In genomic region chr16:57723170-57723569, GRCh38 we compare ENCODE assay signal across 15 cellular contexts. TPM values are rescaled to one million over a fixed set of nuclear protein-coding genes. Genes with fewer than 3 reads are reported as not detected.
DNase-seq lines count a peak whose midpoint lies in the region; ATAC-seq, FAIRE-seq and TF ChIP-seq lines count a peak whose summit lies in the region.
"Had no signal": no experiment of that assay in that cellular context is flagged by ENCODE, and none has a peak within 500 bp of the region (broad histone marks: within the 10 kb centered on the region; RNA-seq: fewer than 3 reads in every experiment).

No MANE protein-coding gene starts in this region.

- H2AK5ac ChIP-seq in H1 (ENCODE audit: low read depth, low read length) (no peak overlapping the region), mesendoderm (ENCODE audit: low read length) (no peak overlapping the region)

- H3K9ac ChIP-seq in H1 (replicated peaks in 1 of 4; ENCODE audit: extremely low read depth in 1 of 4, low read depth in 3 of 4, low read length in 3 of 4) (no peak overlapping the region), mesendoderm (ENCODE audit: low read length) (no peak overlapping the region)

- no peak overlapping the region for H4K8ac ChIP-seq in H1 (ENCODE audit: extremely low read depth, insufficient read depth, low read length)
- no peak overlapping the region for H4K8ac ChIP-seq in mesendoderm (ENCODE audit: low read depth, low read length)

- no peaks in the 10 kb centered on the region for H3K4me1 ChIP-seq in H1 (replicated peaks in 1 of 4; ENCODE audit: control insufficient read depth in 3 of 4, insufficient read depth in 4 of 4, low read length in 3 of 4)
- H3K4me1 ChIP-seq in mesendoderm (ENCODE audit: control insufficient read depth, low read depth, low read length): no peaks in the 10 kb centered on the region
- H3K4me1 ChIP-seq: heart right ventricle, sigmoid colon, transverse colon had no signal

- DNase-seq in D721Med (ENCODE audit: insufficient read length, low spot score) (no peak), NCI-H69 (lab: John Stamatoyannopoulos, UW) (peak; percentile 1), H1 (ENCODE audit: low read depth in 1 of 2, low spot score in 2 of 2) (peak in 1 of 2 experiments; percentile 77), mesendoderm (peak; percentile 61), NCI-H2107 treated with DMSO at 0.1 percent for 48 hours (lab: John Stamatoyannopoulos, UW; ENCODE audit: unreplicated experiment) (no peak)
- DNase-seq: activated CD4-positive, alpha-beta memory T cell treated with anti-CD3 and anti-CD28 coated beads, Interleukin-2, amount 10 ng/mL, durations not matched to agents 7 days and 5 days; activated naive CD4-positive, alpha-beta T cell treated with Interleukin-2 at 50 U/mL for 16 hours; heart right ventricle; NCI-H446 treated with DMSO at 0.1 percent for 48 hours; sigmoid colon; transverse colon had no signal

- H2BK12ac ChIP-seq in H1 (ENCODE audit: low read depth, low read length): no peak overlapping the region

- H3K4me2 ChIP-seq in H1 (ENCODE audit: insufficient read depth in 1 of 2, low read depth in 2 of 2, low read length in 2 of 2) (no peak overlapping the region), mesendoderm (ENCODE audit: low read length) (no peak overlapping the region)

- H3K4me3 ChIP-seq in H1 (ENCODE audit: extremely low read depth in 1 of 4, insufficient read depth in 2 of 4, low read depth in 3 of 4, low read length in 4 of 4) (no peak overlapping the region), mesendoderm (ENCODE audit: low read length) (no peak overlapping the region)
- H3K4me3 ChIP-seq: heart right ventricle, sigmoid colon, SK-N-MC, transverse colon had no signal

- FAIRE-seq in D721Med (lab: Jason Lieb, UNC): no peak
- FAIRE-seq in H1 (lab: Jason Lieb, UNC): no peak

- H3K79me1 ChIP-seq in H1 (ENCODE audit: low read depth, low read length) (no peaks in the 10 kb centered on the region), mesendoderm (ENCODE audit: low read length) (no peaks in the 10 kb centered on the region)

- H4K5ac ChIP-seq in H1 (ENCODE audit: insufficient read length, low read depth, low read length) (no peak overlapping the region), mesendoderm (ENCODE audit: low read length) (no peak overlapping the region)

- H2BK5ac ChIP-seq in H1 (ENCODE audit: low read depth, low read length): no peak overlapping the region
- H2BK5ac ChIP-seq in mesendoderm (ENCODE audit: low read length): no peak overlapping the region

- H4K91ac ChIP-seq in H1 (replicated peaks; ENCODE audit: insufficient read length, low read length): peak overlapping the region; percentile 65

- H3K23me2 ChIP-seq in H1 (ENCODE audit: low read depth, low read length): no peaks in the 10 kb centered on the region

- H3K14ac ChIP-seq in H1 (ENCODE audit: insufficient read length): no peak overlapping the region

- H3K56ac ChIP-seq in H1 (replicated peaks; ENCODE audit: insufficient read length, low read depth, low read length) (no peak overlapping the region), mesendoderm (ENCODE audit: low read length) (no peak overlapping the region)

- H3K79me2 ChIP-seq in H1 (ENCODE audit: control insufficient read depth in 1 of 2, insufficient read depth in 2 of 2, low read length in 2 of 2) (no peaks in the 10 kb centered on the region), mesendoderm (ENCODE audit: control insufficient read depth, insufficient read depth, low read length) (no peaks in the 10 kb centered on the region)

- H3K4ac ChIP-seq in H1 (replicated peaks; ENCODE audit: insufficient read length, low read depth, low read length) (no peak overlapping the region), mesendoderm (ENCODE audit: low read depth, low read length) (no peak overlapping the region)

- H2BK120ac ChIP-seq in H1 (replicated peaks; ENCODE audit: low read depth, low read length) (no peak overlapping the region), mesendoderm (ENCODE audit: low read depth, low read length) (no peak overlapping the region)

- H3K23ac ChIP-seq in H1 (ENCODE audit: insufficient read length) (no peak overlapping the region), mesendoderm (ENCODE audit: low read length) (no peak overlapping the region)

- no peak overlapping the region for H2BK15ac ChIP-seq in H1 (ENCODE audit: low read length)
- H2BK15ac ChIP-seq in mesendoderm (replicated peaks; ENCODE audit: low read depth): no peak overlapping the region

- H3K18ac ChIP-seq in H1 (ENCODE audit: extremely low read depth, low read length) (no peak overlapping the region), mesendoderm (ENCODE audit: low read length) (no peak overlapping the region)

- no peak for TF ChIP-seq EP300 in H1 (IDR thresholded peaks at IDR 0.05; ENCODE audit: borderline replicate concordance in 1 of 2, low read depth in 2 of 2, low read length in 2 of 2)

- no peak for TF ChIP-seq POLR2A in H1 (IDR thresholded peaks at IDR 0.05; ENCODE audit: control extremely low read depth in 1 of 2, low read depth in 2 of 2, low read length in 2 of 2)

- WGBS in H1 (ENCODE audit: extremely low coverage in 1 of 2, insufficient coverage in 1 of 2, insufficient read length in 1 of 2, insufficient replicate concordance in 2 of 2, low coverage in 1 of 2, low lambda C conversion rate in 2 of 2, missing lambda C conversion rate in 1 of 2), 2 experiments: 75% methylated on average over 7 of the region's 7 CpGs; no CpG with 5 or more reads in 1 of the 2 experiments
- WGBS in mesendoderm (ENCODE audit: extremely low coverage, insufficient coverage, low lambda C conversion rate): no CpG with 5 or more reads among the region's 7 CpGs

- H3K9me3 ChIP-seq in H1 (ENCODE audit: insufficient read depth in 2 of 2, low read depth in 1 of 2, low read length in 1 of 2): no peaks in the 10 kb centered on the region
- H3K9me3 ChIP-seq: heart right ventricle, sigmoid colon, transverse colon had no signal

- H3K36me3 ChIP-seq in H1 (ENCODE audit: control insufficient read depth in 2 of 4, insufficient read depth in 4 of 4, low read length in 3 of 4): no peaks in the 10 kb centered on the region
- H3K36me3 ChIP-seq in mesendoderm (ENCODE audit: control insufficient read depth, insufficient read depth, low read length): no peaks in the 10 kb centered on the region
- H3K36me3 ChIP-seq: heart right ventricle, sigmoid colon, transverse colon had no signal

- POLR2A ChIA-PET in H1 (lab: Charles Lee; ENCODE audit: partially characterized antibody): interaction anchor here (1.3 kb wide), 1 partner anchor 12 kb away, joined by 7 read pairs; the partner anchor contains the start of gene KATNB1

- no peak overlapping the region for H2BK20ac ChIP-seq in H1 (ENCODE audit: low read length)

- no peaks in the 10 kb centered on the region; a peak in 1 of 7 replicates for H3K27me3 ChIP-seq in H1 (replicated peaks in 1 of 4; ENCODE audit: control insufficient read depth in 3 of 4, extremely low read depth in 1 of 4, insufficient read depth in 3 of 4, low read length in 3 of 4)
- H3K27me3 ChIP-seq in mesendoderm (ENCODE audit: insufficient read depth, low read length, poor library complexity): no peaks in the 10 kb centered on the region
- H3K27me3 ChIP-seq: heart right ventricle, sigmoid colon, transverse colon had no signal

- TF ChIP-seq CTCF in D721Med (IDR thresholded peaks at IDR 0.05; ENCODE audit: insufficient read depth, missing control alignments): peak; percentile 14
- peak; percentile 58 to 81 (median 67) for TF ChIP-seq CTCF in H1 (IDR thresholded peaks at IDR 0.05; ENCODE audit: control extremely low read depth in 1 of 3, insufficient read depth in 1 of 3, low read depth in 1 of 3, low read length in 3 of 3)

- no peak overlapping the region for H2AFZ ChIP-seq in H1 (ENCODE audit: low read length)

- no peaks in the 10 kb centered on the region for H4K20me1 ChIP-seq in H1 (replicated peaks in 1 of 2; ENCODE audit: control insufficient read depth in 1 of 2, insufficient read depth in 2 of 2, low read length in 2 of 2)

- peak; percentile 73 to 85 for TF ChIP-seq RAD21 in H1 (IDR thresholded peaks at IDR 0.05 in 1 of 2, conservative IDR thresholded peaks at IDR 0.05 in 1 of 2; ENCODE audit: low read depth in 2 of 2, low read length in 2 of 2)

- ATAC-seq in GM19463 (IDR thresholded peaks at IDR 0.05; ENCODE audit: unreplicated experiment) (no peak), GM19351 (IDR thresholded peaks at IDR 0.05; ENCODE audit: unreplicated experiment) (no peak), HG03135 (IDR thresholded peaks at IDR 0.05; ENCODE audit: unreplicated experiment) (no peak)
- ATAC-seq: heart right ventricle had no signal

- CTCF ChIA-PET in H1 (lab: Charles Lee; ENCODE audit: partially characterized antibody): interaction anchor here (0.6 to 6.6 kb wide), 53 partner anchors 9 to 765 kb away, joined by 3 to 48 read pairs (median 4); partner anchors contain the start of gene ADGRG3

- H3K27ac ChIP-seq in H1 (ENCODE audit: low read depth, low read length) (no peak overlapping the region), mesendoderm (ENCODE audit: low read depth, low read length) (no peak overlapping the region)
- H3K27ac ChIP-seq: heart right ventricle, sigmoid colon, SK-N-MC, transverse colon had no signal

RNA-seq across cellular contexts. Expression of gene KATNB1, which starts 12.4 kb away (rescaled TPM):
- total RNA-seq in H1 (2021; fragmentation: NEBNext Ultra II Directional; extraction: Animal tissue kit (Norgen Biotek cat#: 25700)): 50.2 and 50.3 TPM in 2 replicates
- 60.4 and 88.4 TPM in 2 replicates for polyA plus RNA-seq in H1 (2011; rRNA removed)
- 55.3 TPM for polyA plus RNA-seq in H1 (2011; cell fraction: cytosol; rRNA removed)
- polyA plus RNA-seq in H1 (2011; cell fraction: nucleus; rRNA removed): 166 TPM
- 25.0 to 47.4 TPM (median 43.4 TPM) in 4 replicates for polyA plus RNA-seq in H1 (2012, experiment 1 of 2)
- polyA plus RNA-seq in H1 (2012, experiment 2 of 2): 48.3 TPM
- 31.0 TPM for polyA plus RNA-seq in H1 (2013, experiment 1 of 2)
- 28.8 TPM for polyA plus RNA-seq in H1 (2013, experiment 2 of 2)
- 31.8 and 43.0 TPM in 2 replicates for polyA minus RNA-seq in H1 (2011; rRNA and poly(A)+ RNA removed)
- 29.9 TPM for polyA minus RNA-seq in H1 (2011; cell fraction: cytosol; rRNA and poly(A)+ RNA removed)
- polyA minus RNA-seq in H1 (2011; cell fraction: nucleus; rRNA and poly(A)+ RNA removed): 42.7 TPM
- polyA plus RNA-seq in mesendoderm (2013, experiment 1 of 2): 30.2 TPM
- polyA plus RNA-seq in mesendoderm (2013, experiment 2 of 2): 30.1 TPM

RNA-seq across cellular contexts. Expression of gene DRC7, which starts 28.6 kb away (rescaled TPM):
- total RNA-seq in H1 (2021; fragmentation: NEBNext Ultra II Directional; extraction: Animal tissue kit (Norgen Biotek cat#: 25700)): not detected in 2 replicates
- polyA plus RNA-seq in H1 (2011; rRNA removed): 0.13 and 0.14 TPM in 2 replicates
- polyA plus RNA-seq in H1 (2011; cell fraction: cytosol; rRNA removed): 0.16 TPM
- 0.27 TPM for polyA plus RNA-seq in H1 (2011; cell fraction: nucleus; rRNA removed)
- 0.23 to 0.48 TPM (median 0.27 TPM) in 3 of 4 replicates, not detected in the other for polyA plus RNA-seq in H1 (2012, experiment 1 of 2)
- not detected for polyA plus RNA-seq in H1 (2012, experiment 2 of 2)
- 0.06 TPM for polyA plus RNA-seq in H1 (2013, experiment 1 of 2)
- 0.04 TPM for polyA plus RNA-seq in H1 (2013, experiment 2 of 2)
- 0.09 TPM in 1 of 2 replicates, not detected in the other for polyA minus RNA-seq in H1 (2011; rRNA and poly(A)+ RNA removed)
- not detected for polyA minus RNA-seq in H1 (2011; cell fraction: cytosol; rRNA and poly(A)+ RNA removed)
- not detected for polyA minus RNA-seq in H1 (2011; cell fraction: nucleus; rRNA and poly(A)+ RNA removed)
- polyA plus RNA-seq in mesendoderm (2013, experiment 1 of 2): 0.06 TPM
- polyA plus RNA-seq in mesendoderm (2013, experiment 2 of 2): not detected
- total RNA-seq: activated CD4-positive, alpha-beta memory T cell treated with anti-CD3 and anti-CD28 coated beads, Interleukin-2, amount 10 ng/mL, durations not matched to agents 7 days and 5 days; sigmoid colon; transverse colon had no signal
- polyA plus RNA-seq: heart right ventricle, sigmoid colon had no signal

RNA-seq across cellular contexts. Expression of gene ADGRG3, which starts 55.1 kb away (rescaled TPM):
- 0.15 and 0.28 TPM in 2 replicates for total RNA-seq in H1 (2021; fragmentation: NEBNext Ultra II Directional; extraction: Animal tissue kit (Norgen Biotek cat#: 25700))
- polyA plus RNA-seq in H1 (2011; rRNA removed): 0.94 and 0.98 TPM in 2 replicates
- polyA plus RNA-seq in H1 (2011; cell fraction: cytosol; rRNA removed): 1.00 TPM
- 0.87 TPM for polyA plus RNA-seq in H1 (2011; cell fraction: nucleus; rRNA removed)
- polyA plus RNA-seq in H1 (2012, experiment 1 of 2): 0.64 to 1.4 TPM (median 0.87 TPM) in 4 replicates
- 0.42 TPM for polyA plus RNA-seq in H1 (2012, experiment 2 of 2)
- 0.20 TPM for polyA plus RNA-seq in H1 (2013, experiment 1 of 2)
- 0.52 TPM for polyA plus RNA-seq in H1 (2013, experiment 2 of 2)
- polyA minus RNA-seq in H1 (2011; rRNA and poly(A)+ RNA removed): 0.59 and 0.69 TPM in 2 replicates
- not detected for polyA minus RNA-seq in H1 (2011; cell fraction: cytosol; rRNA and poly(A)+ RNA removed)
- 0.60 TPM for polyA minus RNA-seq in H1 (2011; cell fraction: nucleus; rRNA and poly(A)+ RNA removed)
- polyA plus RNA-seq in mesendoderm (2013, experiment 1 of 2): 0.06 TPM
- 0.10 TPM for polyA plus RNA-seq in mesendoderm (2013, experiment 2 of 2)
- total RNA-seq: activated CD4-positive, alpha-beta memory T cell treated with anti-CD3 and anti-CD28 coated beads, Interleukin-2, amount 10 ng/mL, durations not matched to agents 7 days and 5 days had no signal

Comparison
In these comparisons a context has a peak if more than half of its experiments do, and no peak if none do; other contexts are left out.
1. DNase-seq: peak in NCI-H69 (single experiment) and mesendoderm (single experiment); none in D721Med (single experiment) and NCI-H2107 treated with DMSO at 0.1 percent for 48 hours (single experiment).